In genomic region chr10:125084191-125085186, GRCh38 we compare ENCODE assay signal across 1 cellular context.
TF ChIP-seq lines count a peak whose summit lies in the region.

No MANE protein-coding gene starts in this region.

TF ChIP-seq in HEK293, 187 proteins besides CTCF, POLR2A, EP300 and RAD21 (continued from another document):
- TF ChIP-seq BCL11A (tag by site-specific recombination; IDR thresholded peaks at IDR 0.05; ENCODE audit: low read depth) (no peak), ZNF426 (tag by site-specific recombination; IDR thresholded peaks at IDR 0.05) (no peak), ZNF510 (tag by site-specific recombination; IDR thresholded peaks at IDR 0.05; ENCODE audit: insufficient replicate concordance) (no peak), ZNF76 (tag by site-specific recombination; IDR thresholded peaks at IDR 0.05; ENCODE audit: borderline replicate concordance, low read depth) (no peak), ZNF280C (tag by site-specific recombination; IDR thresholded peaks at IDR 0.05) (no peak), ZNF248 (tag by site-specific recombination; IDR thresholded peaks at IDR 0.05) (no peak), ZNF791 (tag by site-specific recombination; IDR thresholded peaks at IDR 0.05) (no peak), ZIC2 (tag by site-specific recombination; IDR thresholded peaks at IDR 0.05) (0 out of 2 replicates have a peak, but pooled peaks have one; percentile 20), ZNF416 (tag by site-specific recombination; IDR thresholded peaks at IDR 0.05) (no peak), SP7 (tag by site-specific recombination; IDR thresholded peaks at IDR 0.05) (0 out of 2 replicates have a peak, but pooled peaks have one; percentile 40), ZNF239 (tag by site-specific recombination; IDR thresholded peaks at IDR 0.05) (no peak), KLF7 (tag by site-specific recombination; IDR thresholded peaks at IDR 0.05; ENCODE audit: borderline replicate concordance) (no peak), ZNF776 (tag by site-specific recombination; IDR thresholded peaks at IDR 0.05; ENCODE audit: borderline replicate concordance) (no peak), ZNF777 (tag by site-specific recombination; IDR thresholded peaks at IDR 0.05; ENCODE audit: borderline replicate concordance) (no peak), SCRT2 (tag by site-specific recombination; IDR thresholded peaks at IDR 0.05) (peak; percentile 78), ZNF302 (tag by site-specific recombination; IDR thresholded peaks at IDR 0.05; ENCODE audit: low read depth) (no peak), ZBTB26 (tag by site-specific recombination; optimal IDR thresholded peaks at IDR 0.05) (no peak), ZNF600 (tag by site-specific recombination; IDR thresholded peaks at IDR 0.05) (peak; percentile 74), ZNF184 (tag by site-specific recombination; IDR thresholded peaks at IDR 0.05) (0 out of 2 replicates have a peak, but pooled peaks have one; percentile 15), ZBTB8A (tag by site-specific recombination; IDR thresholded peaks at IDR 0.05) (no peak), ZNF394 (tag by site-specific recombination; IDR thresholded peaks at IDR 0.05; ENCODE audit: borderline replicate concordance) (no peak), ZNF514 (tag by site-specific recombination; IDR thresholded peaks at IDR 0.05) (no peak), ZNF292 (tag by site-specific recombination; IDR thresholded peaks at IDR 0.05; ENCODE audit: borderline replicate concordance, low read depth) (no peak), ZFP69B (tag by site-specific recombination; IDR thresholded peaks at IDR 0.05) (no peak), KLF17 (tag by site-specific recombination; IDR thresholded peaks at IDR 0.05) (peak; percentile 53; the same call in 1 of the 2 replicates), ZNF658 (tag by site-specific recombination; IDR thresholded peaks at IDR 0.05) (no peak), ZFHX2 (tag by site-specific recombination; conservative IDR thresholded peaks at IDR 0.05) (no peak), ZNF266 (tag by site-specific recombination; IDR thresholded peaks at IDR 0.05; ENCODE audit: low read depth) (no peak), ZNF664 (tag by site-specific recombination; IDR thresholded peaks at IDR 0.05) (no peak), SP2 (tag by site-specific recombination; IDR thresholded peaks at IDR 0.05) (no peak), ZNF423 (tag by site-specific recombination; IDR thresholded peaks at IDR 0.05) (no peak), ZNF169 (tag by site-specific recombination; IDR thresholded peaks at IDR 0.05) (no peak), KLF1 (tag by site-specific recombination; IDR thresholded peaks at IDR 0.05) (peak; percentile 56; the same call in 1 of the 2 replicates), ZNF626 (tag by site-specific recombination; IDR thresholded peaks at IDR 0.05) (no peak), SP3 (tag by site-specific recombination; IDR thresholded peaks at IDR 0.05) (0 out of 2 replicates have a peak, but pooled peaks have one; percentile 16), OVOL3 (tag by site-specific recombination; IDR thresholded peaks at IDR 0.05) (no peak), GLIS1 (tag by site-specific recombination; IDR thresholded peaks at IDR 0.05) (peak; percentile 68), TCF7L2 (IDR thresholded peaks at IDR 0.05; ENCODE audit: borderline replicate concordance, low read depth, low read length) (no peak)
